Comparison of ENCODE assay signal across 8 cellular contexts in genomic region chr6:165729307-165729936, GRCh38.
DNase-seq lines count a peak whose midpoint lies in the region; ATAC-seq and TF ChIP-seq lines count a peak whose summit lies in the region.

No MANE protein-coding gene starts in this region.

- H3K27me3 Mint-ChIP-seq in endodermal cell (ENCODE audit: insufficient read depth) (peaks cover 2% of the 10 kb centered on the region), osteocyte (ENCODE audit: unreplicated experiment) (peaks cover 5% of the 10 kb centered on the region)
- no peaks in the 10 kb centered on the region for H3K27me3 Mint-ChIP-seq in CD8-positive, alpha-beta memory T cell

- H3K9ac ChIP-seq in OCI-LY3 (ENCODE audit: low read length) (no peak overlapping the region), endodermal cell (ENCODE audit: extremely low read depth, low read length, poor library complexity, severe bottlenecking) (no peak overlapping the region)

- H3K4me2 ChIP-seq in OCI-LY3 (ENCODE audit: low read length), result no peak overlapping the region

- H3K79me2 ChIP-seq in OCI-LY3 (ENCODE audit: low read length), result no peaks in the 10 kb centered on the region

- H3K4me1 ChIP-seq in OCI-LY3 (ENCODE audit: low read length) (no peaks in the 10 kb centered on the region), endodermal cell (ENCODE audit: control insufficient read depth, insufficient read depth, low read length) (no peaks in the 10 kb centered on the region)
- no peaks in the 10 kb centered on the region for H3K4me1 ChIP-seq in CD8-positive, alpha-beta memory T cell (ENCODE audit: insufficient read depth, low read length)

- no peaks in the 10 kb centered on the region for H3K36me3 Mint-ChIP-seq in endodermal cell (ENCODE audit: low read depth)
- H3K36me3 Mint-ChIP-seq in osteocyte (ENCODE audit: unreplicated experiment), result no peaks in the 10 kb centered on the region
- no peaks in the 10 kb centered on the region for H3K36me3 Mint-ChIP-seq in CD8-positive, alpha-beta memory T cell

- 43% methylated on average over 1 of the region's 1 CpG; no CpG with 5 or more reads in 1 of the 2 experiments for WGBS in endodermal cell (ENCODE audit: insufficient coverage in 1 of 2, insufficient read length in 1 of 2), 2 experiments

- POLR2A ChIA-PET in CD8-positive, alpha-beta memory T cell (lab: Charles Lee), result no interaction called here

- no peaks in the 10 kb centered on the region for H4K20me1 ChIP-seq in OCI-LY3 (ENCODE audit: insufficient read depth, low read length)

- ATAC-seq in GM21737 (IDR thresholded peaks at IDR 0.05; ENCODE audit: unreplicated experiment), result peak; percentile 48

- H3K4me3 Mint-ChIP-seq in endodermal cell (no peak overlapping the region), osteocyte (ENCODE audit: unreplicated experiment) (no peak overlapping the region)
- no peak overlapping the region for H3K4me3 Mint-ChIP-seq in CD8-positive, alpha-beta memory T cell

- no peak overlapping the region for H3K27ac ChIP-seq in OCI-LY3 (ENCODE audit: low read length)
- no peak overlapping the region for H3K27ac ChIP-seq in endodermal cell (ENCODE audit: low read depth, low read length)
- no peak overlapping the region for H3K27ac ChIP-seq in CD8-positive, alpha-beta memory T cell (ENCODE audit: low read depth, low read length)

- H3K4me3 ChIP-seq in OCI-LY3 (ENCODE audit: low read length) (no peak overlapping the region), endodermal cell (ENCODE audit: low read length) (no peak overlapping the region)
- no peak overlapping the region for H3K4me3 ChIP-seq in CD8-positive, alpha-beta memory T cell (ENCODE audit: low read length)

- TF ChIP-seq CTCF in OCI-LY3 (IDR thresholded peaks at IDR 0.05; ENCODE audit: low read depth, low read length), result peak; percentile 56
- TF ChIP-seq CTCF in endodermal cell (conservative IDR thresholded peaks at IDR 0.05), result peak; percentile 94
- peak; percentile 80 for TF ChIP-seq CTCF in osteocyte (IDR thresholded peaks at IDR 0.05)

- H3K9me3 Mint-ChIP-seq in endodermal cell, result no peaks in the 10 kb centered on the region
- no peaks in the 10 kb centered on the region for H3K9me3 Mint-ChIP-seq in osteocyte (ENCODE audit: unreplicated experiment)
- no peaks in the 10 kb centered on the region for H3K9me3 Mint-ChIP-seq in CD8-positive, alpha-beta memory T cell

- H3K36me3 ChIP-seq in OCI-LY3 (replicated peaks; ENCODE audit: low read depth, low read length) (no peaks in the 10 kb centered on the region), endodermal cell (ENCODE audit: control insufficient read depth, insufficient read depth, low read length) (no peaks in the 10 kb centered on the region)
- no peaks in the 10 kb centered on the region for H3K36me3 ChIP-seq in CD8-positive, alpha-beta memory T cell (ENCODE audit: insufficient read depth, low read length)

- no peaks in the 10 kb centered on the region for H3K9me3 ChIP-seq in OCI-LY3 (ENCODE audit: insufficient read depth, low read length)
- H3K9me3 ChIP-seq in endodermal cell (ENCODE audit: control insufficient read depth, low read length), result no peaks in the 10 kb centered on the region
- no peaks in the 10 kb centered on the region for H3K9me3 ChIP-seq in CD8-positive, alpha-beta memory T cell (ENCODE audit: low read length)

- peak; percentile 1 for DNase-seq in NCI-H2196 (lab: John Stamatoyannopoulos, UW; ENCODE audit: unreplicated experiment)
- no peak for DNase-seq in NCI-H2196 treated with DMSO at 0.1 percent for 48 hours (lab: John Stamatoyannopoulos, UW; ENCODE audit: unreplicated experiment)
- peak; percentile 83 for DNase-seq in endodermal cell
- DNase-seq in osteocyte (ENCODE audit: extremely low spot score, unreplicated experiment), result no peak
- no peak for DNase-seq in NCI-H2107 treated with DMSO at 0.1 percent for 48 hours (lab: John Stamatoyannopoulos, UW; ENCODE audit: unreplicated experiment)
- DNase-seq in CD8-positive, alpha-beta memory T cell, result no peak

- no peaks in the 10 kb centered on the region for H3K27me3 ChIP-seq in OCI-LY3 (ENCODE audit: low read depth, low read length)
- no peaks in the 10 kb centered on the region for H3K27me3 ChIP-seq in endodermal cell (ENCODE audit: control insufficient read depth, insufficient read depth, low read length, poor library complexity, severe bottlenecking)
- no peaks in the 10 kb centered on the region for H3K27me3 ChIP-seq in CD8-positive, alpha-beta memory T cell (ENCODE audit: insufficient read depth, low read length, poor library complexity, severe bottlenecking)

- CTCF ChIA-PET in CD8-positive, alpha-beta memory T cell (lab: Charles Lee), result no interaction called here

- H3K27ac Mint-ChIP-seq in endodermal cell (no peak overlapping the region), osteocyte (ENCODE audit: unreplicated experiment) (no peak overlapping the region)
- no peak overlapping the region for H3K27ac Mint-ChIP-seq in CD8-positive, alpha-beta memory T cell

- H3K4me1 Mint-ChIP-seq in endodermal cell (peaks cover 6% of the 10 kb centered on the region), osteocyte (ENCODE audit: unreplicated experiment) (peaks cover 16% of the 10 kb centered on the region)
- H3K4me1 Mint-ChIP-seq in CD8-positive, alpha-beta memory T cell, result no peaks in the 10 kb centered on the region

- no peak overlapping the region for H2AFZ ChIP-seq in OCI-LY3 (ENCODE audit: low read depth, low read length)

Comparison
In these comparisons a context has a peak if more than half of its experiments do, and no peak if none do; other contexts are left out.
1. DNase-seq: peak in NCI-H2196 (single experiment) and endodermal cell (single experiment); none in NCI-H2196 treated with DMSO at 0.1 percent for 48 hours (single experiment), osteocyte (single experiment), NCI-H2107 treated with DMSO at 0.1 percent for 48 hours (single experiment) and CD8-positive, alpha-beta memory T cell (0 of 5).
2. Peak in every context shown above with its lines, with median percentiles within 50 percentile points of each other: CTCF ChIP-seq.